ENCODE assay signal across 8 cellular contexts in the genomic region with DNA sequence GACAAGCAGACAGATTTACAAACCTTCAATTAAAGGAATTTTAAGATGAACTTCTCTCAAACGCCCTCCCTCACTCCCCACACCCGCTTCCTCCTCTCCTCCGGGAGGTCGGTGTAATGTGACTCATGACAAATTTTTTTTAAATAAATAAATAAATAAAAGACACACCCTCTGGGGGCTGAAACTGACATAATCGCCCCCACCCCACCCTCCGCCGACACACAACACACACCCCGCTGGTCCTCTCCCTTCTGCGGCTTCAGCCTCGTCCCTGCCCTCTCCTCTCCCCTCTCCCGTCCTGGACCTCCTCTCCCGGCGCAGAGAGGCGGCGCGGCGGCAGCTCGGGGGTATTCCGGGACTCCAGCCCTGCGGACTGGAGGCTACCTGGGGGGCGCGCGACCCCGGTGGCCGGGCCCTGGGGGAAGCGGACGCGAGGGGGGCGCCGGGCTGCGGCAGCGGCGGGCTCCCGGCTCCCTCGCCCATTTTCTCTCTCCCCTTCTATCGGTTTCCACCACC. TPM values are rescaled to one million over a fixed set of nuclear protein-coding genes. Genes with fewer than 3 reads are reported as not detected.
DNase-seq lines count a peak whose midpoint lies in the region; ATAC-seq and TF ChIP-seq lines count a peak whose summit lies in the region.

No MANE protein-coding gene starts in this region.

- peaks cover 25% of the 10 kb centered on the region for H4K20me1 ChIP-seq in DOHH2 (ENCODE audit: control insufficient read depth, insufficient read depth, low read depth, low read length)

- peak overlapping the region; percentile 92 for H3K4me3 ChIP-seq in DOHH2 (ENCODE audit: low read length)

- H3K27me3 ChIP-seq in DOHH2 (ENCODE audit: control insufficient read depth, low read length), result no peaks in the 10 kb centered on the region

- peaks cover 22% of the 10 kb centered on the region for H3F3A ChIP-seq in DOHH2 (ENCODE audit: control insufficient read depth, insufficient read depth)

- DNase-seq in LHCN-M2 (ENCODE audit: low read depth) (peak; percentile 72), left lobe of liver (ENCODE audit: low spot score) (peak; percentile 60), NCI-H2107 treated with DMSO at 0.1 percent for 48 hours (lab: John Stamatoyannopoulos, UW; ENCODE audit: unreplicated experiment) (no peak)
- DNase-seq in activated CD4-positive, CD25-positive, alpha-beta regulatory T cell treated with anti-CD3 and anti-CD28 coated beads, Interleukin-2, amount 50 U/mL, for 16 hours (ENCODE audit: low read depth, low spot score), result peak; percentile 17
- DNase-seq in stimulated activated CD4-positive, alpha-beta T cell treated with anti-CD3 and anti-CD28 coated beads, Interleukin-2, amount 100 ng/mL, for 24 hours, result peak; percentile 46 to 52

- no peaks in the 10 kb centered on the region for H3K9me3 ChIP-seq in DOHH2 (ENCODE audit: control insufficient read depth, insufficient read depth, low read length)

- H3K27ac ChIP-seq in DOHH2 (ENCODE audit: low read depth, low read length) (peak overlapping the region; percentile 98), cingulate gyrus (ENCODE audit: low read depth, low read length) (peak overlapping the region; percentile 93)

- TF ChIP-seq CTCF in DOHH2 (IDR thresholded peaks at IDR 0.05; ENCODE audit: low read depth, low read length, poor library complexity, severe bottlenecking), result no peak

- no peaks in the 10 kb centered on the region for H3K9me2 ChIP-seq in DOHH2 (replicated peaks; ENCODE audit: control insufficient read depth, low read length)

- peaks cover 34% of the 10 kb centered on the region for H3K36me3 ChIP-seq in DOHH2 (ENCODE audit: control insufficient read depth, low read length)

- H3K79me2 ChIP-seq in DOHH2 (ENCODE audit: control insufficient read depth, low read length), result peaks cover 56% of the 10 kb centered on the region

- peaks cover 43% of the 10 kb centered on the region for H3K4me1 ChIP-seq in DOHH2 (ENCODE audit: control insufficient read depth, low read length)

- ATAC-seq in GM21723 (IDR thresholded peaks at IDR 0.05; ENCODE audit: unreplicated experiment) (peak; percentile 19), left lobe of liver (peak; percentile 38)

- H3K4me2 ChIP-seq in DOHH2 (ENCODE audit: low read length), result peak overlapping the region; percentile 85

RNA-seq across cellular contexts. Expression of a gene that starts 0.7 kb away (rescaled TPM):
- 29.0 and 42.8 TPM in 2 replicates for total RNA-seq in LHCN-M2 (2014; rRNA removed)
- polyA plus RNA-seq in LHCN-M2 (2012), result 26.6 TPM
- 13.7 TPM for total RNA-seq in left lobe of liver
